In the genomic region with DNA sequence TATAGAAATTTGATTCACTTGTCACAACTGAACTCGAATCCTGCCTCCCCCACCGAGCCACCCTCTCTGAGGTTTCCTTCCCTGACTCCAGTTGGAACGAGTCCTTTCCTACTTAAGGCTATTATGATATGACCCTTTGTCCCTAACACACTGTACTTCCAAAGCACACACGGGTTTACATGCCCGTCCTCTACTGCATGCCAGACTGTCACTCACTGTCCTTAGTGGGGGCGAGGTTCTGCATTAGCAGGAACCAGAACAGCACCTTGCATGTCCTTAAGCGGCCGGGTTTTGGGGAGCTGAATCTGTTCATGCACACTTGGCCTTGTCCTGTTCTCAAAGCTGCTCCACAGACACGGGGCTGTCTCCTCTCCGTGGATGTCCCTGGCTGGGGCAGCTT, we compare ENCODE assay signal across 22 cellular contexts.
"Had no signal": no experiment of that assay in that cellular context is flagged by ENCODE, and none has a peak within 500 bp of the region (broad histone marks: within the 10 kb centered on the region; RNA-seq: fewer than 3 reads in every experiment).

No MANE protein-coding gene starts in this region.

- ATAC-seq: activated naive CD8-positive, alpha-beta T cell treated with anti-CD3 and anti-CD28 coated beads, Interleukin-2, amount 50 U/mL, for 24 hours; activated T-cell treated with anti-CD3 and anti-CD28 coated beads, Interleukin-2, amount 50 U/mL, for 4 hours; body of pancreas; WTC11 had no signal

- DNase-seq: activated CD4-positive, alpha-beta memory T cell treated with anti-CD3 and anti-CD28 coated beads for 36 hours; activated CD4-positive, alpha-beta T cell treated with anti-CD3 and anti-CD28 coated beads for 48 hours; activated CD4-positive, CD25-positive, alpha-beta regulatory T cell treated with anti-CD3 and anti-CD28 coated beads, Interleukin-2, amount 50 U/mL, for 72 hours; activated CD8-positive, alpha-beta memory T cell treated with anti-CD3 and anti-CD28 coated beads for 24 hours; activated effector memory CD4-positive, alpha-beta T cell treated with anti-CD3 and anti-CD28 coated beads, Interleukin-2, amount 50 U/mL, for 16 hours; activated naive CD4-positive, alpha-beta T cell treated with Interleukin-2 at 50 U/mL for 16 hours; activated naive CD8-positive, alpha-beta T cell treated with anti-CD3 and anti-CD28 coated beads, Interleukin-2, amount 50 U/mL, for 24 hours; activated T-cell treated with anti-CD3 and anti-CD28 coated beads, Interleukin-2, amount 50 U/mL, for 4 hours; amniotic stem cell; body of pancreas; Kasumi-1; NCI-H1048; NCI-H146; NCI-H187 treated with DMSO at 0.1 percent for 48 hours; NCI-H2081 treated with DMSO at 0.1 percent for 48 hours; NCI-H446; NCI-H524; Peyer's patch; SHP77 treated with DMSO at 0.1 percent for 48 hours had no signal

- H3K4me1 ChIP-seq: body of pancreas, Peyer's patch had no signal

- H3K27ac ChIP-seq: ascending aorta, body of pancreas, Peyer's patch, RWPE1 had no signal

- H3K9me3 ChIP-seq: ascending aorta, body of pancreas, Peyer's patch had no signal

- H3K27me3 ChIP-seq: ascending aorta, body of pancreas, Peyer's patch had no signal

- H3K4me3 ChIP-seq: ascending aorta, body of pancreas, Peyer's patch had no signal

- H3K36me3 ChIP-seq: ascending aorta, Peyer's patch had no signal
